In genomic region chr12:124032265-124032886, GRCh38 we compare ENCODE assay signal across 8 cellular contexts. TPM values are rescaled to one million over a fixed set of nuclear protein-coding genes. Genes with fewer than 3 reads are reported as not detected.
DNase-seq lines count a peak whose midpoint lies in the region; ATAC-seq lines count a peak whose summit lies in the region.

No MANE protein-coding gene starts in this region.

- H3K27ac ChIP-seq in SJSA1, result no peak overlapping the region

- H3K27me3 ChIP-seq in SJSA1 (replicated peaks), result no peaks in the 10 kb centered on the region

- ATAC-seq in esophagus mucosa (peak; percentile 70), HG02885 (IDR thresholded peaks at IDR 0.05; ENCODE audit: poor library complexity, unreplicated experiment) (no peak), GM21576 (IDR thresholded peaks at IDR 0.05; ENCODE audit: unreplicated experiment) (no peak)

- DNase-seq in NCI-H510A treated with DMSO at 0.1 percent for 48 hours (lab: John Stamatoyannopoulos, UW), result peak; percentile 63
- no peak for DNase-seq in NCI-H510A (lab: John Stamatoyannopoulos, UW)
- DNase-seq in HT1080 (ENCODE audit: low read depth), result peak; percentile 58
- DNase-seq in SJSA1 (ENCODE audit: low read depth in 1 of 2, low spot score in 2 of 2), result peak; percentile 25 to 56
- DNase-seq in myocyte (ENCODE audit: low read depth), result peak; percentile 72

- no peaks in the 10 kb centered on the region for H3K9me3 ChIP-seq in SJSA1 (replicated peaks)

- no peak overlapping the region for H3K4me3 ChIP-seq in SJSA1

- H3K4me1 ChIP-seq in SJSA1 (replicated peaks), result peaks cover 25% of the 10 kb centered on the region

- H3K36me3 ChIP-seq in SJSA1, result no peaks in the 10 kb centered on the region

RNA-seq across cellular contexts. Expression of gene ZNF664, which starts 59.4 kb away (rescaled TPM):
- 46.8 and 55.4 TPM in 2 replicates for total RNA-seq in HT1080 (2014; rRNA removed; shearing (Covaris generic))
- polyA plus RNA-seq in HT1080 (2015; cell fraction: cytosol; rRNA removed), result 51.9 and 60.4 TPM in 2 replicates
- polyA plus RNA-seq in HT1080 (2015; cell fraction: nucleus; rRNA removed), result 34.4 and 35.6 TPM in 2 replicates
- total RNA-seq in SJSA1 (2014; rRNA removed; shearing (Covaris generic)), result 19.5 and 36.0 TPM in 2 replicates
- total RNA-seq in esophagus mucosa, result 38.4 TPM
- total RNA-seq in myocyte, result 55.8 and 58.1 TPM in 2 replicates
- polyA plus RNA-seq in myocyte (2012), result 39.0 TPM

RNA-seq across cellular contexts. Expression of gene CCDC92, which starts 59.7 kb away (rescaled TPM):
- 0.33 and 0.63 TPM in 2 replicates for total RNA-seq in HT1080 (2014; rRNA removed; shearing (Covaris generic))
- polyA plus RNA-seq in HT1080 (2015; cell fraction: cytosol; rRNA removed), result 2.8 and 2.9 TPM in 2 replicates
- 1.7 and 2.1 TPM in 2 replicates for polyA plus RNA-seq in HT1080 (2015; cell fraction: nucleus; rRNA removed)
- total RNA-seq in SJSA1 (2014; rRNA removed; shearing (Covaris generic)), result 11.9 and 13.3 TPM in 2 replicates
- total RNA-seq in esophagus mucosa (9.9 TPM), myocyte (18.3 and 21.1 TPM in 2 replicates)
- polyA plus RNA-seq in myocyte (2012), result 55.5 TPM
